ENCODE assay signal across 1 cellular context in genomic region chr14:104150201-104151027, GRCh38.
TF ChIP-seq lines count a peak whose summit lies in the region.

No MANE protein-coding gene starts in this region.

TF ChIP-seq in HCT116, 20 proteins besides CTCF, POLR2A, EP300 and RAD21 (continued from another document):
- TF ChIP-seq ZBTB33 (IDR thresholded peaks at IDR 0.05; ENCODE audit: extremely low read depth, insufficient replicate concordance, low read length) = no peak
- no peak for TF ChIP-seq TCF7L2 (IDR thresholded peaks at IDR 0.05; ENCODE audit: borderline replicate concordance, extremely low read depth, insufficient read depth, insufficient read length)
